1 cellular context compared by ENCODE assay signal in genomic region chr6:30102701-30103629, GRCh38.
TF ChIP-seq lines count a peak whose summit lies in the region.

No MANE protein-coding gene starts in this region.

TF ChIP-seq in HepG2, 621 proteins besides CTCF, POLR2A, EP300 and RAD21 (continued from another document and continues in another):
- TF ChIP-seq LRRFIP1 (CRISPR knock-in tag; conservative IDR thresholded peaks at IDR 0.05) (no peak), PAX8 (CRISPR knock-in tag; IDR thresholded peaks at IDR 0.05; ENCODE audit: borderline replicate concordance) (no peak), ZNF460 (CRISPR knock-in tag; IDR thresholded peaks at IDR 0.05; ENCODE audit: borderline replicate concordance) (no peak), DPF2 (CRISPR knock-in tag; IDR thresholded peaks at IDR 0.05; ENCODE audit: borderline replicate concordance, low read depth) (peak; percentile 28; the same call in 1 of the 2 replicates), GMEB1 (CRISPR knock-in tag; IDR thresholded peaks at IDR 0.05; ENCODE audit: borderline replicate concordance) (no peak), NCOA1 (CRISPR knock-in tag; IDR thresholded peaks at IDR 0.05) (no peak; the same call in 1 of the 2 replicates), AGO1 (IDR thresholded peaks at IDR 0.05; ENCODE audit: low read depth, low read length, poor library complexity, severe bottlenecking) (no peak), ARHGAP35 (CRISPR knock-in tag; IDR thresholded peaks at IDR 0.05; ENCODE audit: borderline replicate concordance) (no peak; the same call in none of the 2 replicates), HINFP (CRISPR knock-in tag; IDR thresholded peaks at IDR 0.05; ENCODE audit: low read depth) (peak; percentile 78; the same call in 1 of the 2 replicates), ZXDC (CRISPR knock-in tag; IDR thresholded peaks at IDR 0.05) (no peak), ZNF572 (CRISPR knock-in tag; IDR thresholded peaks at IDR 0.05) (no peak), RNF219 (CRISPR knock-in tag; IDR thresholded peaks at IDR 0.05) (no peak), ADNP (CRISPR knock-in tag; IDR thresholded peaks at IDR 0.05) (no peak), ZNF597 (CRISPR knock-in tag; IDR thresholded peaks at IDR 0.05) (no peak), ZNF615 (CRISPR knock-in tag; IDR thresholded peaks at IDR 0.05; ENCODE audit: borderline replicate concordance) (no peak), ZNF674 (CRISPR knock-in tag; IDR thresholded peaks at IDR 0.05; ENCODE audit: low read depth) (no peak), ATF4 (CRISPR knock-in tag; IDR thresholded peaks at IDR 0.05) (peak in 1 of 2 experiments; percentile 35; a peak in 2 of 4 replicates), HOXD1 (CRISPR knock-in tag; IDR thresholded peaks at IDR 0.05) (no peak), U2AF1 (optimal IDR thresholded peaks at IDR 0.05; ENCODE audit: low read depth, low read length) (no peak), SNAPC4 (CRISPR knock-in tag; IDR thresholded peaks at IDR 0.05) (no peak), NFE2L1 (CRISPR knock-in tag; IDR thresholded peaks at IDR 0.05; ENCODE audit: borderline replicate concordance) (no peak), DNMT1 (CRISPR knock-in tag; IDR thresholded peaks at IDR 0.05) (no peak; the same call in 1 of the 2 replicates), MAZ (IDR thresholded peaks at IDR 0.05; ENCODE audit: borderline replicate concordance, low read depth, low read length) (peak; percentile 81; the same call in 1 of the 2 replicates), MAZ (CRISPR knock-in tag; IDR thresholded peaks at IDR 0.05; ENCODE audit: low read depth) (peak; percentile 58), ZBTB26 (CRISPR knock-in tag; IDR thresholded peaks at IDR 0.05; ENCODE audit: borderline replicate concordance) (no peak; the same call in 1 of the 2 replicates), MAF1 (CRISPR knock-in tag; IDR thresholded peaks at IDR 0.05; ENCODE audit: borderline replicate concordance) (no peak), BCL3 (CRISPR knock-in tag; IDR thresholded peaks at IDR 0.05) (no peak; the same call in 1 of the 2 replicates), POLR2G (IDR thresholded peaks at IDR 0.05; ENCODE audit: low read depth, low read length) (peak; percentile 41; the same call in 1 of the 2 replicates)
